16 cellular contexts compared by ENCODE assay signal in genomic region chr7:113730309-113730955, GRCh38.
DNase-seq lines count a peak whose midpoint lies in the region; ATAC-seq and TF ChIP-seq lines count a peak whose summit lies in the region.
"Had no signal": no experiment of that assay in that cellular context is flagged by ENCODE, and none has a peak within 500 bp of the region (broad histone marks: within the 10 kb centered on the region; RNA-seq: fewer than 3 reads in every experiment).

No MANE protein-coding gene starts in this region.

- TF ChIP-seq CTCF in mammary epithelial cell (conservative IDR thresholded peaks at IDR 0.05 in 1 of 2, IDR thresholded peaks at IDR 0.05 in 1 of 2; ENCODE audit: extremely low read depth in 1 of 2, insufficient read depth in 1 of 2, low read depth in 1 of 2, low read length in 2 of 2) (no peak), MM.1S (IDR thresholded peaks at IDR 0.05; ENCODE audit: low read length) (no peak), BE2C (IDR thresholded peaks at IDR 0.05; ENCODE audit: low read depth, low read length) (no peak)

- ATAC-seq in GM18861 (IDR thresholded peaks at IDR 0.05; ENCODE audit: unreplicated experiment) = no peak
- ATAC-seq: pancreas; stimulated activated memory B cell treated with anti-CD40 and anti-IgM and Interleukin-4, amounts not matched to agents 10 μg/mL and 1 μg/mL and 100 μg/mL, for 72 hours had no signal

- no peaks in the 10 kb centered on the region for H3K79me2 ChIP-seq in mammary epithelial cell (ENCODE audit: insufficient read depth, low read length)
- no peaks in the 10 kb centered on the region for H3K79me2 ChIP-seq in MM.1S (ENCODE audit: low read length)

- intact Hi-C loops in mammary epithelial cell (cut with micrococcal nuclease) = no loop called here

- no peak overlapping the region for H2AFZ ChIP-seq in mammary epithelial cell (ENCODE audit: low read depth, low read length)
- H2AFZ ChIP-seq in MM.1S (ENCODE audit: low read length) = no peak overlapping the region

- WGBS in mammary epithelial cell (ENCODE audit: low coverage, missing lambda C conversion rate) = 0% methylated on average over 1 of the region's 1 CpG

- dilution Hi-C loops in mammary epithelial cell (cut with HindIII; ENCODE audit: low sequenced_read_pairs) = no loop called here

- H3K36me3 ChIP-seq in MG63 (no peaks in the 10 kb centered on the region), mammary epithelial cell (ENCODE audit: insufficient read depth, low read length) (no peaks in the 10 kb centered on the region), MM.1S (replicated peaks; ENCODE audit: insufficient read depth, low read length) (no peaks in the 10 kb centered on the region), BE2C (no peaks in the 10 kb centered on the region)
- H3K36me3 ChIP-seq: lower lobe of right lung, pancreas had no signal

- H3K4me1 ChIP-seq in mammary epithelial cell (ENCODE audit: insufficient read depth, low read length) (peaks cover 15% of the 10 kb centered on the region), MM.1S (ENCODE audit: low read length) (no peaks in the 10 kb centered on the region), BE2C (no peaks in the 10 kb centered on the region)
- H3K4me1 ChIP-seq: lower lobe of right lung, pancreas had no signal

- H3F3A ChIP-seq in MM.1S (ENCODE audit: insufficient read depth, low read length) = no peaks in the 10 kb centered on the region

- H3K4me2 ChIP-seq in mammary epithelial cell (ENCODE audit: insufficient read depth, low read depth, low read length) (peak overlapping the region; percentile 55), MM.1S (ENCODE audit: low read depth, low read length) (no peak overlapping the region)

- H3K27me3 ChIP-seq in MG63 (no peaks in the 10 kb centered on the region), mammary epithelial cell (ENCODE audit: insufficient read depth, low read length) (no peaks in the 10 kb centered on the region), MM.1S (replicated peaks; ENCODE audit: insufficient read depth, low read length) (no peaks in the 10 kb centered on the region), BE2C (no peaks in the 10 kb centered on the region)
- H3K27me3 ChIP-seq: pancreas had no signal

- H4K20me1 ChIP-seq in mammary epithelial cell (ENCODE audit: insufficient read depth, low read length) (no peaks in the 10 kb centered on the region), MM.1S (ENCODE audit: insufficient read depth, low read length) (no peaks in the 10 kb centered on the region)

- no peaks in the 10 kb centered on the region for H3K9me3 ChIP-seq in MG63
- no peaks in the 10 kb centered on the region for H3K9me3 ChIP-seq in mammary epithelial cell (replicated peaks; ENCODE audit: insufficient read depth, low read length)
- H3K9me3 ChIP-seq in MM.1S (replicated peaks; ENCODE audit: insufficient read depth, low read length) = no peaks in the 10 kb centered on the region
- H3K9me3 ChIP-seq in BE2C = no peaks in the 10 kb centered on the region
- H3K9me3 ChIP-seq: lower lobe of right lung, pancreas had no signal

- CTCF ChIA-PET in mammary epithelial cell (lab: Charles Lee; ENCODE audit: low non-redundant PET) = no interaction called here

- H3K4me3 ChIP-seq in MG63 = no peak overlapping the region
- H3K4me3 ChIP-seq in mammary epithelial cell (replicated peaks in 1 of 3; ENCODE audit: insufficient read depth in 1 of 3, low read depth in 2 of 3, low read length in 3 of 3) = no peak overlapping the region
- H3K4me3 ChIP-seq in MM.1S (ENCODE audit: low read length) = no peak overlapping the region
- no peak overlapping the region for H3K4me3 ChIP-seq in BE2C (ENCODE audit: low read depth, low read length)
- H3K4me3 ChIP-seq: lower lobe of right lung, pancreas had no signal

- H3K27ac ChIP-seq in mammary epithelial cell (ENCODE audit: insufficient read depth, low read depth, low read length) (peak overlapping the region; percentile 25), MM.1S (ENCODE audit: low read length) (no peak overlapping the region)
- H3K27ac ChIP-seq: lower lobe of right lung, pancreas had no signal

- H3K9ac ChIP-seq in mammary epithelial cell (ENCODE audit: insufficient read depth, low read length) (no peak overlapping the region), MM.1S (ENCODE audit: low read length) (no peak overlapping the region)

- DNase-seq in AG20443 (ENCODE audit: low spot score) (peak; percentile 9), MG63 (peak; percentile 28), mammary epithelial cell (peak; percentile 79), kidney glomerular epithelial cell (lab: John Stamatoyannopoulos, UW) (peak; percentile 76), NCI-H526 (lab: John Stamatoyannopoulos, UW) (no peak), MM.1S (no peak), BE2C (no peak)
- DNase-seq: activated CD4-positive, alpha-beta T cell treated with anti-CD3 and anti-CD28 coated beads for 4 hours; CD4-positive, CD25-positive, alpha-beta regulatory T cell; H7; lower lobe of right lung; NCI-H187; NK-92 treated with Interleukin-12 subunit alpha and Interleukin-12 subunit beta, amount 100 ng/mL, for 24 hours; pancreas had no signal

- no TSS peak for BruUV-seq in mammary epithelial cell (replicated peaks; lab: Mats Ljungman, UMichigan)

- no peaks in the 10 kb centered on the region for H3K9me2 ChIP-seq in MM.1S (replicated peaks; ENCODE audit: insufficient read depth, low read length)

- in situ Hi-C loops in mammary epithelial cell (cut with MboI; ENCODE audit: low sequenced_read_pairs in 2 of 2) = no loop called here

Comparison
In these comparisons a context has a peak if more than half of its experiments do, and no peak if none do; other contexts are left out.
1. DNase-seq: peak in AG20443 (single experiment), MG63 (single experiment), mammary epithelial cell (single experiment) and kidney glomerular epithelial cell (single experiment); none in NCI-H526 (0 of 2), MM.1S (single experiment) and BE2C (single experiment).